Comparison of ENCODE assay signal across 1 cellular context in the genomic region with DNA sequence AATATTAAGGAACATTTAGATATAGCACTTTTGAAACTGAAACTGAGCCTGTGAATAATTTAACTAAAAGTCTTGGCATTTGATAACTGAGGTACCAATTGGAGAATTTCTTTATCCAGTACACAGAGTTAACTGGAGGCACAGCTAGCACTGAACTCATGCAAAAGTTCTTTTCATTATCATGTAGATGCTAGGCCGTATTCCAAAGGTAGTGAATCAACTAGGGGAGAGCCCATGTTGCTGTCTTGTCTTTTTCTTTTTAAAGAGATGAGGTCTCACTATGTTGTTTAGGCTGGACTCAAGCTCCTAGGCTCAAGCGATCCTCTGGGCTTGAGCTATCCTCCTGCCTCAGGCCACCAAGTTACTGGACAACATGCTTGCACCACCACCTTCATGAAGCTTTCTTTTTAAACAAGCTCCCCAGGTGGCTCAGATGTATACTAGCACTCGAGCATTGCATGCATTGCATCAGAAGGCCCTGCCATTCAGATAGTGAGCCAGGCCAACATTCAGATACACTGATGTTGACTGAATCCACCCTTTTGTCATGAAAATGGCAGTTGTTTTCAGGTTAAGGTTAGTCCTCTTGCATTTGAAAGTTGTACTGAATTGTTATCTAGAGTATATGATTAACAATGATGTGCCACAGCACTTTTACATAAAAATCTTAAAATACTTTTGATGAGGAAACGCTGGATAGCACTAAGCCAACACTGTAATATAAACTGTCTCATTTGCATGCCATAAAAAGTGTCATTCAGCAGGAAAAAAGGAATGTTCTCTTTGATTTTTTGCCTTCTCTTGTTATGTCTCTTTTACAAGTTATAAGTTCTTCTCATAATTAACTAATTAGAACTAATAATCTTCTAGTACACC.
TF ChIP-seq lines count a peak whose summit lies in the region.

No MANE protein-coding gene starts in this region.

TF ChIP-seq in K562, 482 proteins besides CTCF, POLR2A, EP300 and RAD21 (continued from another document and continues in another):
- TF ChIP-seq, protein P1, sequence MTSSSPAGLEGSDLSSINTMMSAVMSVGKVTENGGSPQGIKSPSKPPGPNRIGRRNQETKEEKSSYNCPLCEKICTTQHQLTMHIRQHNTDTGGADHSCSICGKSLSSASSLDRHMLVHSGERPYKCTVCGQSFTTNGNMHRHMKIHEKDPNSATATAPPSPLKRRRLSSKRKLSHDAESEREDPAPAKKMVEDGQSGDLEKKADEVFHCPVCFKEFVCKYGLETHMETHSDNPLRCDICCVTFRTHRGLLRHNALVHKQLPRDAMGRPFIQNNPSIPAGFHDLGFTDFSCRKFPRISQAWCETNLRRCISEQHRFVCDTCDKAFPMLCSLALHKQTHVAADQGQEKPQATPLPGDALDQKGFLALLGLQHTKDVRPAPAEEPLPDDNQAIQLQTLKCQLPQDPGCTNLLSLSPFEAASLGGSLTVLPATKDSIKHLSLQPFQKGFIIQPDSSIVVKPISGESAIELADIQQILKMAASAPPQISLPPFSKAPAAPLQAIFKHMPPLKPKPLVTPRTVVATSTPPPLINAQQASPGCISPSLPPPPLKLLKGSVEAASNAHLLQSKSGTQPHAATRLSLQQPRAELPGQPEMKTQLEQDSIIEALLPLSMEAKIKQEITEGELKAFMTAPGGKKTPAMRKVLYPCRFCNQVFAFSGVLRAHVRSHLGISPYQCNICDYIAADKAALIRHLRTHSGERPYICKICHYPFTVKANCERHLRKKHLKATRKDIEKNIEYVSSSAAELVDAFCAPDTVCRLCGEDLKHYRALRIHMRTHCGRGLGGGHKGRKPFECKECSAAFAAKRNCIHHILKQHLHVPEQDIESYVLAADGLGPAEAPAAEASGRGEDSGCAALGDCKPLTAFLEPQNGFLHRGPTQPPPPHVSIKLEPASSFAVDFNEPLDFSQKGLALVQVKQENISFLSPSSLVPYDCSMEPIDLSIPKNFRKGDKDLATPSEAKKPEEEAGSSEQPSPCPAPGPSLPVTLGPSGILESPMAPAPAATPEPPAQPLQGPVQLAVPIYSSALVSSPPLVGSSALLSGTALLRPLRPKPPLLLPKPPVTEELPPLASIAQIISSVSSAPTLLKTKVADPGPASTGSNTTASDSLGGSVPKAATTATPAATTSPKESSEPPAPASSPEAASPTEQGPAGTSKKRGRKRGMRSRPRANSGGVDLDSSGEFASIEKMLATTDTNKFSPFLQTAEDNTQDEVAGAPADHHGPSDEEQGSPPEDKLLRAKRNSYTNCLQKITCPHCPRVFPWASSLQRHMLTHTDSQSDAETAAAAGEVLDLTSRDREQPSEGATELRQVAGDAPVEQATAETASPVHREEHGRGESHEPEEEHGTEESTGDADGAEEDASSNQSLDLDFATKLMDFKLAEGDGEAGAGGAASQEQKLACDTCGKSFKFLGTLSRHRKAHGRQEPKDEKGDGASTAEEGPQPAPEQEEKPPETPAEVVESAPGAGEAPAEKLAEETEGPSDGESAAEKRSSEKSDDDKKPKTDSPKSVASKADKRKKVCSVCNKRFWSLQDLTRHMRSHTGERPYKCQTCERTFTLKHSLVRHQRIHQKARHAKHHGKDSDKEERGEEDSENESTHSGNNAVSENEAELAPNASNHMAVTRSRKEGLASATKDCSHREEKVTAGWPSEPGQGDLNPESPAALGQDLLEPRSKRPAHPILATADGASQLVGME (CRISPR knock-in tag; IDR thresholded peaks at IDR 0.05) = no peak
- TF ChIP-seq, protein P2, sequence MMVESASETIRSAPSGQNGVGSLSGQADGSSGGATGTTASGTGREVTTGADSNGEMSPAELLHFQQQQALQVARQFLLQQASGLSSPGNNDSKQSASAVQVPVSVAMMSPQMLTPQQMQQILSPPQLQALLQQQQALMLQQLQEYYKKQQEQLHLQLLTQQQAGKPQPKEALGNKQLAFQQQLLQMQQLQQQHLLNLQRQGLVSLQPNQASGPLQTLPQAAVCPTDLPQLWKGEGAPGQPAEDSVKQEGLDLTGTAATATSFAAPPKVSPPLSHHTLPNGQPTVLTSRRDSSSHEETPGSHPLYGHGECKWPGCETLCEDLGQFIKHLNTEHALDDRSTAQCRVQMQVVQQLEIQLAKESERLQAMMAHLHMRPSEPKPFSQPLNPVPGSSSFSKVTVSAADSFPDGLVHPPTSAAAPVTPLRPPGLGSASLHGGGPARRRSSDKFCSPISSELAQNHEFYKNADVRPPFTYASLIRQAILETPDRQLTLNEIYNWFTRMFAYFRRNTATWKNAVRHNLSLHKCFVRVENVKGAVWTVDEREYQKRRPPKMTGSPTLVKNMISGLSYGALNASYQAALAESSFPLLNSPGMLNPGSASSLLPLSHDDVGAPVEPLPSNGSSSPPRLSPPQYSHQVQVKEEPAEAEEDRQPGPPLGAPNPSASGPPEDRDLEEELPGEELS (CRISPR knock-in tag; IDR thresholded peaks at IDR 0.05; ENCODE audit: borderline replicate concordance) = no peak
- no peak for TF ChIP-seq SREBF1 (IDR thresholded peaks at IDR 0.05; ENCODE audit: borderline replicate concordance, low read depth, low read length)
- TF ChIP-seq, protein P3, sequence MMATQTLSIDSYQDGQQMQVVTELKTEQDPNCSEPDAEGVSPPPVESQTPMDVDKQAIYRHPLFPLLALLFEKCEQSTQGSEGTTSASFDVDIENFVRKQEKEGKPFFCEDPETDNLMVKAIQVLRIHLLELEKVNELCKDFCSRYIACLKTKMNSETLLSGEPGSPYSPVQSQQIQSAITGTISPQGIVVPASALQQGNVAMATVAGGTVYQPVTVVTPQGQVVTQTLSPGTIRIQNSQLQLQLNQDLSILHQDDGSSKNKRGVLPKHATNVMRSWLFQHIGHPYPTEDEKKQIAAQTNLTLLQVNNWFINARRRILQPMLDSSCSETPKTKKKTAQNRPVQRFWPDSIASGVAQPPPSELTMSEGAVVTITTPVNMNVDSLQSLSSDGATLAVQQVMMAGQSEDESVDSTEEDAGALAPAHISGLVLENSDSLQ (IDR thresholded peaks at IDR 0.05) = peak; percentile 67
- peak; percentile 43; the same call in 1 of the 2 replicates for TF ChIP-seq CTBP1 (IDR thresholded peaks at IDR 0.05; ENCODE audit: borderline replicate concordance)
- TF ChIP-seq MBD2 (IDR thresholded peaks at IDR 0.05; ENCODE audit: borderline replicate concordance, low read depth) = no peak
- TF ChIP-seq, protein P4, sequence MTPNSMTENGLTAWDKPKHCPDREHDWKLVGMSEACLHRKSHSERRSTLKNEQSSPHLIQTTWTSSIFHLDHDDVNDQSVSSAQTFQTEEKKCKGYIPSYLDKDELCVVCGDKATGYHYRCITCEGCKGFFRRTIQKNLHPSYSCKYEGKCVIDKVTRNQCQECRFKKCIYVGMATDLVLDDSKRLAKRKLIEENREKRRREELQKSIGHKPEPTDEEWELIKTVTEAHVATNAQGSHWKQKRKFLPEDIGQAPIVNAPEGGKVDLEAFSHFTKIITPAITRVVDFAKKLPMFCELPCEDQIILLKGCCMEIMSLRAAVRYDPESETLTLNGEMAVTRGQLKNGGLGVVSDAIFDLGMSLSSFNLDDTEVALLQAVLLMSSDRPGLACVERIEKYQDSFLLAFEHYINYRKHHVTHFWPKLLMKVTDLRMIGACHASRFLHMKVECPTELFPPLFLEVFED (CRISPR knock-in tag; conservative IDR thresholded peaks at IDR 0.05) = no peak
- TF ChIP-seq ARID1B (IDR thresholded peaks at IDR 0.05) = no peak
- no peak for TF ChIP-seq ZNF561 (CRISPR knock-in tag; conservative IDR thresholded peaks at IDR 0.05)
- no peak for TF ChIP-seq PHB2 (IDR thresholded peaks at IDR 0.05; ENCODE audit: low read depth)
- TF ChIP-seq ETV5 (CRISPR knock-in tag; IDR thresholded peaks at IDR 0.05; ENCODE audit: low read depth) = no peak
- TF ChIP-seq, protein P5, sequence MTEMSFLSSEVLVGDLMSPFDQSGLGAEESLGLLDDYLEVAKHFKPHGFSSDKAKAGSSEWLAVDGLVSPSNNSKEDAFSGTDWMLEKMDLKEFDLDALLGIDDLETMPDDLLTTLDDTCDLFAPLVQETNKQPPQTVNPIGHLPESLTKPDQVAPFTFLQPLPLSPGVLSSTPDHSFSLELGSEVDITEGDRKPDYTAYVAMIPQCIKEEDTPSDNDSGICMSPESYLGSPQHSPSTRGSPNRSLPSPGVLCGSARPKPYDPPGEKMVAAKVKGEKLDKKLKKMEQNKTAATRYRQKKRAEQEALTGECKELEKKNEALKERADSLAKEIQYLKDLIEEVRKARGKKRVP (CRISPR knock-in tag; IDR thresholded peaks at IDR 0.05) = peak; percentile 63; the same call in 1 of the 2 replicates
- TF ChIP-seq SRSF9 (IDR thresholded peaks at IDR 0.05; ENCODE audit: borderline replicate concordance, low read depth, low read length) = no peak
- TF ChIP-seq ZNF134 (CRISPR knock-in tag; conservative IDR thresholded peaks at IDR 0.05) = no peak
- TF ChIP-seq LARP7 (IDR thresholded peaks at IDR 0.05) = no peak
- TF ChIP-seq KDM5B (IDR thresholded peaks at IDR 0.05; ENCODE audit: insufficient replicate concordance, low read depth, low read length) = no peak
- no peak for TF ChIP-seq SOX6 (IDR thresholded peaks at IDR 0.05)
- no peak for TF ChIP-seq MCM3 (IDR thresholded peaks at IDR 0.05)
- no peak for TF ChIP-seq KAT2B (IDR thresholded peaks at IDR 0.05; ENCODE audit: low read depth, low read length)
- TF ChIP-seq, protein P6, sequence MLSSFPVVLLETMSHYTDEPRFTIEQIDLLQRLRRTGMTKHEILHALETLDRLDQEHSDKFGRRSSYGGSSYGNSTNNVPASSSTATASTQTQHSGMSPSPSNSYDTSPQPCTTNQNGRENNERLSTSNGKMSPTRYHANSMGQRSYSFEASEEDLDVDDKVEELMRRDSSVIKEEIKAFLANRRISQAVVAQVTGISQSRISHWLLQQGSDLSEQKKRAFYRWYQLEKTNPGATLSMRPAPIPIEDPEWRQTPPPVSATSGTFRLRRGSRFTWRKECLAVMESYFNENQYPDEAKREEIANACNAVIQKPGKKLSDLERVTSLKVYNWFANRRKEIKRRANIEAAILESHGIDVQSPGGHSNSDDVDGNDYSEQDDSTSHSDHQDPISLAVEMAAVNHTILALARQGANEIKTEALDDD (IDR thresholded peaks at IDR 0.05) = 0 out of 2 replicates have a peak, but pooled peaks have one; percentile 10
- no peak for TF ChIP-seq DACH1 (IDR thresholded peaks at IDR 0.05; ENCODE audit: partially characterized antibody)
- no peak for TF ChIP-seq ADNP (tag; IDR thresholded peaks at IDR 0.05)
- TF ChIP-seq OTX1 (CRISPR knock-in tag; IDR thresholded peaks at IDR 0.05) = no peak
- TF ChIP-seq KDM2B (CRISPR knock-in tag; IDR thresholded peaks at IDR 0.05) = no peak
- TF ChIP-seq GTF2F1 (IDR thresholded peaks at IDR 0.05; ENCODE audit: low read depth, low read length) = no peak
- no peak for TF ChIP-seq HMGN3 (IDR thresholded peaks at IDR 0.05; ENCODE audit: borderline replicate concordance, extremely low read depth, insufficient read length, low read depth, low read length)
- TF ChIP-seq EGR1 (conservative IDR thresholded peaks at IDR 0.05) = no peak
- TF ChIP-seq BRCA1 (IDR thresholded peaks at IDR 0.05) = no peak
- TF ChIP-seq BRCA1 (CRISPR knock-in tag; IDR thresholded peaks at IDR 0.05) = no peak
- TF ChIP-seq, protein P7, sequence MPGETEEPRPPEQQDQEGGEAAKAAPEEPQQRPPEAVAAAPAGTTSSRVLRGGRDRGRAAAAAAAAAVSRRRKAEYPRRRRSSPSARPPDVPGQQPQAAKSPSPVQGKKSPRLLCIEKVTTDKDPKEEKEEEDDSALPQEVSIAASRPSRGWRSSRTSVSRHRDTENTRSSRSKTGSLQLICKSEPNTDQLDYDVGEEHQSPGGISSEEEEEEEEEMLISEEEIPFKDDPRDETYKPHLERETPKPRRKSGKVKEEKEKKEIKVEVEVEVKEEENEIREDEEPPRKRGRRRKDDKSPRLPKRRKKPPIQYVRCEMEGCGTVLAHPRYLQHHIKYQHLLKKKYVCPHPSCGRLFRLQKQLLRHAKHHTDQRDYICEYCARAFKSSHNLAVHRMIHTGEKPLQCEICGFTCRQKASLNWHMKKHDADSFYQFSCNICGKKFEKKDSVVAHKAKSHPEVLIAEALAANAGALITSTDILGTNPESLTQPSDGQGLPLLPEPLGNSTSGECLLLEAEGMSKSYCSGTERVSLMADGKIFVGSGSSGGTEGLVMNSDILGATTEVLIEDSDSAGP (CRISPR knock-in tag; IDR thresholded peaks at IDR 0.05) = no peak
- TF ChIP-seq, protein P8, sequence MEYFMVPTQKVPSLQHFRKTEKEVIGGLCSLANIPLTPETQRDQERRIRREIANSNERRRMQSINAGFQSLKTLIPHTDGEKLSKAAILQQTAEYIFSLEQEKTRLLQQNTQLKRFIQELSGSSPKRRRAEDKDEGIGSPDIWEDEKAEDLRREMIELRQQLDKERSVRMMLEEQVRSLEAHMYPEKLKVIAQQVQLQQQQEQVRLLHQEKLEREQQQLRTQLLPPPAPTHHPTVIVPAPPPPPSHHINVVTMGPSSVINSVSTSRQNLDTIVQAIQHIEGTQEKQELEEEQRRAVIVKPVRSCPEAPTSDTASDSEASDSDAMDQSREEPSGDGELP (CRISPR knock-in tag; IDR thresholded peaks at IDR 0.05; ENCODE audit: borderline replicate concordance) = no peak
- peak; percentile 34; the same call in 1 of the 2 replicates for TF ChIP-seq ATF7 (IDR thresholded peaks at IDR 0.05)
- no peak for TF ChIP-seq ZNF76 (CRISPR knock-in tag; IDR thresholded peaks at IDR 0.05; ENCODE audit: borderline replicate concordance)
- TF ChIP-seq, protein P9, sequence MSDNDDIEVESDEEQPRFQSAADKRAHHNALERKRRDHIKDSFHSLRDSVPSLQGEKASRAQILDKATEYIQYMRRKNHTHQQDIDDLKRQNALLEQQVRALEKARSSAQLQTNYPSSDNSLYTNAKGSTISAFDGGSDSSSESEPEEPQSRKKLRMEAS (CRISPR knock-in tag; IDR thresholded peaks at IDR 0.05) = no peak
- TF ChIP-seq CXXC5 (CRISPR knock-in tag; IDR thresholded peaks at IDR 0.05) = peak; percentile 66
- TF ChIP-seq ZNF589 (CRISPR knock-in tag; IDR thresholded peaks at IDR 0.05; ENCODE audit: low read depth) = peak; percentile 88
- TF ChIP-seq POLR2AphosphoS2 (IDR thresholded peaks at IDR 0.05; ENCODE audit: low read length) = no peak
- no peak for TF ChIP-seq CHCHD3 (CRISPR knock-in tag; IDR thresholded peaks at IDR 0.05)
- peak; percentile 66 for TF ChIP-seq L3MBTL2 (IDR thresholded peaks at IDR 0.05)
- TF ChIP-seq ZC3H8 (IDR thresholded peaks at IDR 0.05) = no peak
- TF ChIP-seq RBM34 (IDR thresholded peaks at IDR 0.05; ENCODE audit: borderline replicate concordance, insufficient read depth, low read length) = no peak
- TF ChIP-seq TRIM24 (IDR thresholded peaks at IDR 0.05) = peak; percentile 59 to 61; a peak in 2 of 4 replicates
- TF ChIP-seq ZKSCAN1 (IDR thresholded peaks at IDR 0.05; ENCODE audit: low read depth, low read length) = no peak
- TF ChIP-seq, protein P10, sequence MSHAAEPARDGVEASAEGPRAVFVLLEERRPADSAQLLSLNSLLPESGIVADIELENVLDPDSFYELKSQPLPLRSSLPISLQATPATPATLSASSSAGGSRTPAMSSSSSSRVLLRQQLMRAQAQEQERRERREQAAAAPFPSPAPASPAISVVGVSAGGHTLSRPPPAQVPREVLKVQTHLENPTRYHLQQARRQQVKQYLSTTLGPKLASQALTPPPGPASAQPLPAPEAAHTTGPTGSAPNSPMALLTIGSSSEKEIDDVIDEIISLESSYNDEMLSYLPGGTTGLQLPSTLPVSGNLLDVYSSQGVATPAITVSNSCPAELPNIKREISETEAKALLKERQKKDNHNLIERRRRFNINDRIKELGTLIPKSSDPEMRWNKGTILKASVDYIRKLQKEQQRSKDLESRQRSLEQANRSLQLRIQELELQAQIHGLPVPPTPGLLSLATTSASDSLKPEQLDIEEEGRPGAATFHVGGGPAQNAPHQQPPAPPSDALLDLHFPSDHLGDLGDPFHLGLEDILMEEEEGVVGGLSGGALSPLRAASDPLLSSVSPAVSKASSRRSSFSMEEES (CRISPR knock-in tag; IDR thresholded peaks at IDR 0.05) = no peak
